In genomic region chr13:49569993-49570689, GRCh38 we compare ENCODE assay signal across 13 cellular contexts. TPM values are rescaled to one million over a fixed set of nuclear protein-coding genes. Genes with fewer than 3 reads are reported as not detected.
DNase-seq lines count a peak whose midpoint lies in the region; ATAC-seq, FAIRE-seq and TF ChIP-seq lines count a peak whose summit lies in the region.
"Had no signal": no experiment of that assay in that cellular context is flagged by ENCODE, and none has a peak within 500 bp of the region (broad histone marks: within the 10 kb centered on the region; RNA-seq: fewer than 3 reads in every experiment).

No MANE protein-coding gene starts in this region.

- H3K9me3 ChIP-seq in pancreas: no peaks in the 10 kb centered on the region
- H3K9me3 ChIP-seq: neutrophil had no signal

- H3K4me1 ChIP-seq in pancreas: peaks cover 0 to 15% (median 0%) of the 10 kb centered on the region in 3 donors

- peak overlapping the region in 3 of 4 donors; percentile 16 to 48 (median 28) for H3K27ac ChIP-seq in pancreas
- H3K27ac ChIP-seq: neutrophil had no signal

- H3K4me3 ChIP-seq in pancreas: no peak overlapping the region
- H3K4me3 ChIP-seq: GM23338 had no signal

- no peak for FAIRE-seq in pancreas (lab: Jason Lieb, UNC)

- intact Hi-C loops in pancreas (cut with DNase I): no loop called here
- intact Hi-C loops in cardiac septum (cut with DNase I): no loop called here
- intact Hi-C loops in left cardiac atrium (cut with DNase I): no loop called here

- H3K36me3 Mint-ChIP-seq in activated naive CD4-positive, alpha-beta T cell treated with anti-CD3 and anti-CD28 coated beads, Interleukin-2, amount 50 U/mL, for 72 hours: peaks cover 5 to 6% of the 10 kb centered on the region in 2 donors

- peak overlapping the region; percentile 13 to 92 for H3K27ac Mint-ChIP-seq in activated naive CD4-positive, alpha-beta T cell treated with anti-CD3 and anti-CD28 coated beads, Interleukin-2, amount 50 U/mL, for 72 hours

- 56 to 61% methylated on average over 1 of the region's 1 CpG for WGBS in pancreas, 2 donors

- H3K27me3 ChIP-seq in pancreas: no peaks in the 10 kb centered on the region
- H3K27me3 ChIP-seq: neutrophil had no signal

- DNase-seq in activated CD4-positive, CD25-positive, alpha-beta regulatory T cell (lab: John Stamatoyannopoulos, UW): no peak
- peak in 1 of 2 donors; percentile 12 for DNase-seq in activated naive CD4-positive, alpha-beta T cell treated with anti-CD3 and anti-CD28 coated beads, Interleukin-2, amount 50 U/mL, for 72 hours (ENCODE audit: low spot score in 2 of 2)
- no peak for DNase-seq in pancreas
- DNase-seq in cardiac septum (ENCODE audit: low spot score): no peak
- DNase-seq in effector CD4-positive, alpha-beta T cell: no peak
- no peak for DNase-seq in left cardiac atrium
- DNase-seq: caudate nucleus, NCI-H526 treated with DMSO at 0.1 percent for 48 hours had no signal

- no peak for TF ChIP-seq CTCF in pancreas (IDR thresholded peaks at IDR 0.05)

- ATAC-seq in activated CD4-positive, CD25-positive, alpha-beta regulatory T cell treated with anti-CD3 and anti-CD28 coated beads, Interleukin-2, amount 50 U/mL, for 24 hours: peak; percentile 88 to 90
- ATAC-seq in HG02938 (IDR thresholded peaks at IDR 0.05; ENCODE audit: unreplicated experiment) (peak; percentile 51), pancreas (peak in 3 of 4 donors; percentile 37 to 67 (median 45)), left cardiac atrium (no peak)
- peak; percentile 54 to 96 for ATAC-seq in activated naive CD4-positive, alpha-beta T cell treated with anti-CD3 and anti-CD28 coated beads, Interleukin-2, amount 50 U/mL, for 72 hours
- ATAC-seq: GM23338 had no signal

- H3K36me3 ChIP-seq in pancreas: no peaks in the 10 kb centered on the region
- H3K36me3 ChIP-seq: neutrophil had no signal

- no peaks in the 10 kb centered on the region for H3K9me3 Mint-ChIP-seq in activated naive CD4-positive, alpha-beta T cell treated with anti-CD3 and anti-CD28 coated beads, Interleukin-2, amount 50 U/mL, for 72 hours
- H3K9me3 Mint-ChIP-seq: GM23338 had no signal

RNA-seq across cellular contexts. Expression of gene RCBTB1, which starts 15.2 kb away (rescaled TPM):
- total RNA-seq in activated naive CD4-positive, alpha-beta T cell treated with anti-CD3 and anti-CD28 coated beads, Interleukin-2, amount 50 U/mL, for 72 hours: 10 to 100 TPM; 15.6 to 26.1 TPM
- total RNA-seq in pancreas: 10 to 100 TPM in 1 of 6 donors, 1 to 10 TPM in 5; 5.3 to 14.4 (median 7.7) TPM
- 10 to 100 TPM in 1 of 2 donors, 1 to 10 TPM in 1; 7.9 to 12.9 TPM for polyA plus RNA-seq in pancreas
- 15.9 TPM for total RNA-seq in cardiac septum
- total RNA-seq in left cardiac atrium: 10 to 100 TPM; 12.7 to 19.3 TPM

RNA-seq across cellular contexts. Expression of gene ARL11, which starts 58.2 kb away (rescaled TPM):
- 1 to 10 TPM; 1.5 to 1.6 TPM for total RNA-seq in activated naive CD4-positive, alpha-beta T cell treated with anti-CD3 and anti-CD28 coated beads, Interleukin-2, amount 50 U/mL, for 72 hours
- total RNA-seq in pancreas (1 to 10 TPM in 1 of 6 donors, under 1 TPM in 5; 0.05 to 1.5 (median 0.17) TPM), cardiac septum (0.27 TPM), left cardiac atrium (1 to 10 TPM in 1 of 2 donors, under 1 TPM in 1; 0.44 to 1.7 TPM)
- polyA plus RNA-seq in pancreas: under 1 TPM; 0.19 to 0.23 TPM
- polyA plus RNA-seq: AG04450 had no signal

Comparison
In these comparisons a context has a peak if more than half of its experiments do, and no peak if none do; other contexts are left out.
1. ATAC-seq: peak in activated CD4-positive, CD25-positive, alpha-beta regulatory T cell treated with anti-CD3 and anti-CD28 coated beads, Interleukin-2, amount 50 U/mL, for 24 hours (2 of 2), HG02938 (single experiment), activated naive CD4-positive, alpha-beta T cell treated with anti-CD3 and anti-CD28 coated beads, Interleukin-2, amount 50 U/mL, for 72 hours (2 of 2) and pancreas (3 of 4); none in left cardiac atrium (0 of 2).